ENCODE assay signal across 21 cellular contexts in genomic region chr12:120406553-120406952, GRCh38. TPM values are rescaled to one million over a fixed set of nuclear protein-coding genes. Genes with fewer than 3 reads are reported as not detected.
"Had no signal": no experiment of that assay in that cellular context is flagged by ENCODE, and none has a peak within 500 bp of the region (broad histone marks: within the 10 kb centered on the region; RNA-seq: fewer than 3 reads in every experiment).

No MANE protein-coding gene starts in this region.

- ATAC-seq: foreskin keratinocyte, left ventricle myocardium superior, pancreas, psoas muscle had no signal

- H3K4me3 Mint-ChIP-seq: immature natural killer cell, naive B cell had no signal

- H3K27ac Mint-ChIP-seq: immature natural killer cell, naive B cell had no signal

- H3K9me3 Mint-ChIP-seq: immature natural killer cell, naive B cell had no signal

- H3K36me3 Mint-ChIP-seq: immature natural killer cell, naive B cell had no signal

- H3K36me3 ChIP-seq: esophagus squamous epithelium, pancreas, sigmoid colon, stomach, thoracic aorta had no signal

- H3K4me3 ChIP-seq: esophagus squamous epithelium, lung, pancreas, psoas muscle, sigmoid colon, skin epidermis, stomach, thoracic aorta had no signal

- H3K4me1 ChIP-seq: esophagus squamous epithelium, foreskin keratinocyte, pancreas, psoas muscle, stomach had no signal

- FAIRE-seq: keratinocyte, pancreas had no signal

- H3K27me3 ChIP-seq: pancreas, sigmoid colon, stomach had no signal

- H3K9me3 ChIP-seq: esophagus squamous epithelium, pancreas, psoas muscle, sigmoid colon, stomach, thoracic aorta had no signal

- H3K27ac ChIP-seq: esophagus squamous epithelium, foreskin keratinocyte, pancreas, psoas muscle, stomach, thoracic aorta had no signal

- H3K4me1 Mint-ChIP-seq: naive B cell had no signal

- DNase-seq: cerebellar nuclear complex; esophagus squamous epithelium; foreskin keratinocyte; immature natural killer cell; left ventricle myocardium superior; mesenchymal stem cell; midbrain; naive B cell; occipital lobe; pancreas; psoas muscle; sigmoid colon; stimulated activated naive CD4-positive, alpha-beta T cell; stomach; substantia nigra; trophoblast cell had no signal

RNA-seq across cellular contexts. Expression of gene MSI1, which starts 37.6 kb away (rescaled TPM):
- total RNA-seq: dermis blood vessel endothelial cell, foreskin keratinocyte had no signal
- polyA plus RNA-seq: foreskin keratinocyte, immature natural killer cell, keratinocyte had no signal
